13 cellular contexts compared by ENCODE assay signal in genomic region chr6:4853349-4853748, GRCh38.
"Had no signal": no experiment of that assay in that cellular context is flagged by ENCODE, and none has a peak within 500 bp of the region (broad histone marks: within the 10 kb centered on the region; RNA-seq: fewer than 3 reads in every experiment).

No MANE protein-coding gene starts in this region.

- H3K36me3 ChIP-seq: adrenal gland, cardiac muscle cell, left lung had no signal

- H3K9me3 Mint-ChIP-seq: activated naive CD4-positive, alpha-beta T cell treated with anti-CD3 and anti-CD28 coated beads, Interleukin-2, amount 50 U/mL, for 24 hours; natural killer cell treated with Interleukin-12 subunit alpha and Interleukin-12 subunit beta and Interleukin-15 and Interleukin-18, amount 100 ng/mL, for 72 hours; T-helper 2 cell treated with Interferon-gamma antibody and Interleukin-4, amounts not matched to agents 5 μg/mL and 100 μg/mL, for 36 hours had no signal

- H3K36me3 Mint-ChIP-seq: natural killer cell treated with Interleukin-12 subunit alpha and Interleukin-12 subunit beta and Interleukin-15 and Interleukin-18, amount 100 ng/mL, for 72 hours had no signal

- H3K27me3 Mint-ChIP-seq: activated naive CD4-positive, alpha-beta T cell treated with anti-CD3 and anti-CD28 coated beads, Interleukin-2, amount 50 U/mL, for 24 hours; natural killer cell treated with Interleukin-12 subunit alpha and Interleukin-12 subunit beta and Interleukin-15 and Interleukin-18, amount 100 ng/mL, for 72 hours had no signal

- DNase-seq: activated CD4-positive, alpha-beta T cell treated with anti-CD3 and anti-CD28 coated beads, Interleukin-2, amount 50 U/mL, for 1 hour; activated T-cell treated with anti-CD3 and anti-CD28 coated beads for 4 hours; left lung; mammary epithelial cell; mucosa of descending colon; stimulated activated CD4-positive, alpha-beta T cell treated with anti-CD3 and anti-CD28 coated beads, Interleukin-4, amount 100 ng/mL, for 24 hours; stimulated activated naive CD8-positive, alpha-beta T cell treated with anti-CD3 and anti-CD28 coated beads, Interleukin-15, Interleukin-2, amounts not matched to agents 100 U/mL and 50 U/mL, for 24 hours had no signal

- H3K27ac Mint-ChIP-seq: activated naive CD4-positive, alpha-beta T cell treated with anti-CD3 and anti-CD28 coated beads, Interleukin-2, amount 50 U/mL, for 24 hours; T-helper 2 cell treated with Interferon-gamma antibody and Interleukin-4, amounts not matched to agents 5 μg/mL and 100 μg/mL, for 36 hours had no signal

- H3K4me3 ChIP-seq: adrenal gland, cardiac muscle cell, left lung, mucosa of descending colon, skin epidermis had no signal

- H3K4me3 Mint-ChIP-seq: activated naive CD4-positive, alpha-beta T cell treated with anti-CD3 and anti-CD28 coated beads, Interleukin-2, amount 50 U/mL, for 24 hours; natural killer cell treated with Interleukin-12 subunit alpha and Interleukin-12 subunit beta and Interleukin-15 and Interleukin-18, amount 100 ng/mL, for 72 hours; T-helper 2 cell treated with Interferon-gamma antibody and Interleukin-4, amounts not matched to agents 5 μg/mL and 100 μg/mL, for 36 hours had no signal

- H3K9me3 ChIP-seq: adrenal gland, left lung, mucosa of descending colon had no signal

- H3K27ac ChIP-seq: adrenal gland, cardiac muscle cell, left lung had no signal

- H3K27me3 ChIP-seq: adrenal gland, cardiac muscle cell, left lung had no signal
